ENCODE assay signal across 24 cellular contexts in genomic region chr12:12986775-12987332, GRCh38. TPM values are rescaled to one million over a fixed set of nuclear protein-coding genes. Genes with fewer than 3 reads are reported as not detected.
DNase-seq lines count a peak whose midpoint lies in the region; ATAC-seq, FAIRE-seq and TF ChIP-seq lines count a peak whose summit lies in the region.
"Had no signal": no experiment of that assay in that cellular context is flagged by ENCODE, and none has a peak within 500 bp of the region (broad histone marks: within the 10 kb centered on the region; RNA-seq: fewer than 3 reads in every experiment).

No MANE protein-coding gene starts in this region.

- no peaks in the 10 kb centered on the region for H3K27me3 ChIP-seq in HepG2 (ENCODE audit: control insufficient read depth in 1 of 2, insufficient read depth in 2 of 2, low read length in 2 of 2)
- no peaks in the 10 kb centered on the region for H3K27me3 ChIP-seq in right lobe of liver
- H3K27me3 ChIP-seq: BLaER1, MG63, SJSA1 had no signal

- TF ChIP-seq CTCF in HepG2 (CRISPR knock-in tag; IDR thresholded peaks at IDR 0.05) (no peak), right lobe of liver (IDR thresholded peaks at IDR 0.05) (no peak)

- no peak for ATAC-seq in HepG2
- ATAC-seq in right lobe of liver: no peak
- ATAC-seq in activated CD8-positive, alpha-beta memory T cell treated with anti-CD3 and anti-CD28 coated beads, Interleukin-2, amount 10 ng/mL, durations not matched to agents 7 days and 5 days: no peak

- no peaks in the 10 kb centered on the region for H4K20me1 ChIP-seq in HepG2 (ENCODE audit: insufficient read depth, low read length)
- H4K20me1 ChIP-seq: BLaER1 had no signal

- TF ChIP-seq POLR2A in HepG2 (IDR thresholded peaks at IDR 0.05; ENCODE audit: insufficient read depth in 1 of 2, low read depth in 2 of 2, low read length in 2 of 2) (no peak), right lobe of liver (IDR thresholded peaks at IDR 0.05) (no peak)

- in situ Hi-C loops in HepG2 (cut with HindIII; ENCODE audit: extremely low pct_ligation_motif_present, low pct_unique_long_range_greater_than_20kb): no loop called here

- no peaks in the 10 kb centered on the region for H3K79me2 ChIP-seq in HepG2 (ENCODE audit: insufficient read depth, low read length)

- no peak for TF ChIP-seq RAD21 in HepG2 (CRISPR knock-in tag; IDR thresholded peaks at IDR 0.05)

- peak; percentile 24 for DNase-seq in DMS53 (lab: John Stamatoyannopoulos, UW)
- DNase-seq in DMS53 treated with DMSO at 0.1 percent for 48 hours (lab: John Stamatoyannopoulos, UW; ENCODE audit: unreplicated experiment): no peak
- no peak for DNase-seq in HepG2 (ENCODE audit: low spot score)
- DNase-seq in right lobe of liver: no peak
- peak; percentile 2 for DNase-seq in NCI-H69 (lab: John Stamatoyannopoulos, UW)
- DNase-seq in HT-29 (ENCODE audit: low spot score): no peak
- no peak for DNase-seq in activated CD8-positive, alpha-beta memory T cell treated with anti-CD3 and anti-CD28 coated beads, Interleukin-2, amount 10 ng/mL, durations not matched to agents 7 days and 5 days
- DNase-seq in NCI-H1694 treated with DMSO at 0.1 percent for 48 hours (lab: John Stamatoyannopoulos, UW): no peak
- DNase-seq: 8988T, DMS79 treated with DMSO at 0.1 percent for 48 hours, GF-D8, NCI-H2107, NCI-H446 treated with DMSO at 0.1 percent for 48 hours, Right ventricle myocardium superior had no signal

- 98% methylated on average over 10 of the region's 10 CpGs for WGBS in HepG2 (ENCODE audit: low lambda C conversion rate)
- WGBS in right lobe of liver (ENCODE audit: insufficient coverage, low coverage, low lambda C conversion rate, missing lambda C conversion rate): 81% methylated on average over 7 of the region's 10 CpGs

- no peaks in the 10 kb centered on the region for H3K4me1 Mint-ChIP-seq in activated CD8-positive, alpha-beta memory T cell treated with anti-CD3 and anti-CD28 coated beads, Interleukin-2, amount 10 ng/mL, durations not matched to agents 7 days and 5 days

- no peaks in the 10 kb centered on the region for H3K9me3 ChIP-seq in HepG2 (ENCODE audit: low read length)
- H3K9me3 ChIP-seq in right lobe of liver: no peaks in the 10 kb centered on the region
- H3K9me3 ChIP-seq: BLaER1, MG63, SJSA1 had no signal

- FAIRE-seq in HepG2 (lab: Jason Lieb, UNC): no peak
- FAIRE-seq: D721Med, GM12891 had no signal

- H3K27me3 Mint-ChIP-seq in activated CD8-positive, alpha-beta memory T cell treated with anti-CD3 and anti-CD28 coated beads, Interleukin-2, amount 10 ng/mL, durations not matched to agents 7 days and 5 days: no peaks in the 10 kb centered on the region
- H3K27me3 Mint-ChIP-seq: CD4-positive, CD25-positive, alpha-beta regulatory T cell had no signal

- POLR2A ChIA-PET in HepG2 (lab: Yijun Ruan, JAX): no interaction called here

- H3K4me1 ChIP-seq in HepG2 (ENCODE audit: insufficient read depth, low read length) (no peaks in the 10 kb centered on the region), right lobe of liver (no peaks in the 10 kb centered on the region)

- no peak overlapping the region for H2AFZ ChIP-seq in HepG2 (ENCODE audit: low read length)

- H3K27ac Mint-ChIP-seq in activated CD8-positive, alpha-beta memory T cell treated with anti-CD3 and anti-CD28 coated beads, Interleukin-2, amount 10 ng/mL, durations not matched to agents 7 days and 5 days: no peak overlapping the region
- H3K27ac Mint-ChIP-seq: CD4-positive, CD25-positive, alpha-beta regulatory T cell had no signal

- CTCF ChIA-PET in HepG2 (lab: Yijun Ruan, JAX; ENCODE audit: low intra/inter-chr PET ratio, low total read pairs): no interaction called here
- CTCF ChIA-PET in activated CD8-positive, alpha-beta memory T cell treated with anti-CD3 and anti-CD28 coated beads, Interleukin-2, amount 10 ng/mL, durations not matched to agents 7 days and 5 days (lab: Charles Lee): interaction anchor here (0.8 to 1.8 kb wide), 7 partner anchors 9 to 248 kb away, joined by 3 to 5 read pairs (median 3); no protein-coding TSS in a partner anchor

- H3K9me3 Mint-ChIP-seq in activated CD8-positive, alpha-beta memory T cell treated with anti-CD3 and anti-CD28 coated beads, Interleukin-2, amount 10 ng/mL, durations not matched to agents 7 days and 5 days (ENCODE audit: low read depth): no peaks in the 10 kb centered on the region
- H3K9me3 Mint-ChIP-seq: CD4-positive, CD25-positive, alpha-beta regulatory T cell had no signal

- peaks cover 2% of the 10 kb centered on the region for H3K36me3 Mint-ChIP-seq in activated CD8-positive, alpha-beta memory T cell treated with anti-CD3 and anti-CD28 coated beads, Interleukin-2, amount 10 ng/mL, durations not matched to agents 7 days and 5 days

- H3K4me2 ChIP-seq in HepG2 (ENCODE audit: low read depth, low read length): no peak overlapping the region
- H3K4me2 ChIP-seq: BLaER1 had no signal

- H3K4me3 Mint-ChIP-seq in activated CD8-positive, alpha-beta memory T cell treated with anti-CD3 and anti-CD28 coated beads, Interleukin-2, amount 10 ng/mL, durations not matched to agents 7 days and 5 days: no peak overlapping the region
- H3K4me3 Mint-ChIP-seq: CD4-positive, CD25-positive, alpha-beta regulatory T cell had no signal

- no peak overlapping the region for H3K9ac ChIP-seq in HepG2 (ENCODE audit: insufficient read depth, low read depth, low read length)
- H3K9ac ChIP-seq: BLaER1 had no signal

- H3K36me3 ChIP-seq in HepG2 (replicated peaks in 1 of 2; ENCODE audit: control insufficient read depth in 1 of 2, insufficient read depth in 2 of 2, low read length in 2 of 2): peaks cover 16 to 50% of the 10 kb centered on the region in 2 experiments
- peaks cover 0 to 65% (median 29%) of the 10 kb centered on the region in 4 donors for H3K36me3 ChIP-seq in right lobe of liver

- BruUV-seq in HepG2 (replicated peaks; lab: Mats Ljungman, UMichigan): TSS peak; percentile 19

- TF ChIP-seq EP300 in HepG2 (IDR thresholded peaks at IDR 0.05; ENCODE audit: low read depth in 2 of 2, low read length in 2 of 2) (no peak), HepG2 (CRISPR knock-in tag; IDR thresholded peaks at IDR 0.05; ENCODE audit: borderline replicate concordance) (no peak)

- H3K27ac ChIP-seq in HepG2 (ENCODE audit: extremely low read length, insufficient read depth, low read length) (no peak overlapping the region), right lobe of liver (no peak overlapping the region)
- H3K27ac ChIP-seq: BLaER1, HL-60, SJSA1 had no signal

- no peak overlapping the region for H3K4me3 ChIP-seq in HepG2 (replicated peaks in 1 of 3; ENCODE audit: insufficient read depth in 1 of 3, low read depth in 2 of 3, low read length in 3 of 3)
- H3K4me3 ChIP-seq in right lobe of liver: no peak overlapping the region
- H3K4me3 ChIP-seq: BLaER1, MG63, SJSA1 had no signal

- intact Hi-C loops in HepG2 (cut with micrococcal nuclease; ENCODE audit: unreplicated experiment): loop anchor here (2.0 kb wide), 1 partner anchor 226 kb away; no protein-coding TSS in a partner anchor
- intact Hi-C loops in right lobe of liver (cut with DNase I): loop anchor here in 1 of 2 donors (10.0 kb wide), 1 partner anchor 72 kb away; no protein-coding TSS in a partner anchor

RNA-seq across cellular contexts. Expression of gene HEBP1, which starts 13.2 kb away (rescaled TPM):
- total RNA-seq in HepG2 (2016; rRNA removed; fragmentation: Illumina TruSeq; extraction: Trizol) (7.8 and 19.0 TPM in 2 replicates), right lobe of liver (100 to 1,000 TPM in 1 of 6 experiments, 10 to 100 TPM in 5; 45.8 to 100 (median 68.9) TPM)
- 2.1 and 2.4 TPM in 2 replicates for total RNA-seq in HepG2 (2016; cell fraction: cytosol; rRNA removed; fragmentation: Illumina TruSeq; extraction: Trizol; ENCODE audit: low read depth)
- total RNA-seq in HepG2 (2016; cell fraction: insoluble cytoplasmic fraction; rRNA removed; fragmentation: Illumina TruSeq; extraction: Trizol): 6.6 and 16.8 TPM in 2 replicates
- total RNA-seq in HepG2 (2016; cell fraction: membrane; rRNA removed; fragmentation: Illumina TruSeq; extraction: Trizol): 9.1 and 9.3 TPM in 2 replicates
- 10.8 and 15.9 TPM in 2 replicates for total RNA-seq in HepG2 (2016; cell fraction: nucleus; rRNA removed; fragmentation: Illumina TruSeq; extraction: Trizol)
- polyA plus RNA-seq in HepG2 (2011; rRNA removed): 9.4 and 11.0 TPM in 2 replicates
- 10.9 and 12.3 TPM in 2 replicates for polyA plus RNA-seq in HepG2 (2011; cell fraction: cytosol; rRNA removed)
- polyA plus RNA-seq in HepG2 (2011; cell fraction: nucleus; rRNA removed): 5.4 and 6.6 TPM in 2 replicates
- 27.4 and 34.8 TPM in 2 replicates for polyA plus RNA-seq in HepG2 (2012)
- 14.7 and 15.9 TPM in 2 replicates for polyA plus RNA-seq in HepG2 (2016; cell fraction: cytosol; fragmentation: Illumina TruSeq; extraction: Trizol; ENCODE audit: low read depth)
- 48.5 and 53.2 TPM in 2 replicates for polyA plus RNA-seq in HepG2 (2016; cell fraction: insoluble cytoplasmic fraction; fragmentation: Illumina TruSeq; extraction: Trizol; ENCODE audit: low read depth)
- 23.9 TPM in 2 replicates for polyA plus RNA-seq in HepG2 (2016; cell fraction: membrane; fragmentation: Illumina TruSeq; extraction: Trizol; ENCODE audit: low read depth)
- polyA plus RNA-seq in HepG2 (2016; cell fraction: nucleus; fragmentation: Illumina TruSeq; extraction: Trizol; ENCODE audit: insufficient read depth, low read depth): 33.3 and 37.3 TPM in 2 replicates
- polyA minus RNA-seq in HepG2 (2011; rRNA and poly(A)+ RNA removed; ENCODE audit: low replicate concordance): 10.4 and 24.7 TPM in 2 replicates
- 12.1 and 17.4 TPM in 2 replicates for polyA minus RNA-seq in HepG2 (2011; cell fraction: cytosol; rRNA and poly(A)+ RNA removed)
- polyA minus RNA-seq in HepG2 (2011; cell fraction: nucleus; rRNA and poly(A)+ RNA removed): 6.2 and 7.6 TPM in 2 replicates
- total RNA-seq in HT-29 (2014; rRNA removed; shearing (Covaris generic)): 0.46 and 1.0 TPM in 2 replicates
- total RNA-seq in activated CD8-positive, alpha-beta memory T cell treated with anti-CD3 and anti-CD28 coated beads, Interleukin-2, amount 10 ng/mL, durations not matched to agents 7 days and 5 days: 1 to 10 TPM; 8.9 to 9.7 TPM

RNA-seq across cellular contexts. Expression of gene GPRC5D, which starts 34.9 kb away (rescaled TPM):
- not detected in 2 replicates for total RNA-seq in HepG2 (2016; rRNA removed; fragmentation: Illumina TruSeq; extraction: Trizol)
- total RNA-seq in HepG2 (2016; cell fraction: cytosol; rRNA removed; fragmentation: Illumina TruSeq; extraction: Trizol; ENCODE audit: low read depth): not detected in 2 replicates
- total RNA-seq in HepG2 (2016; cell fraction: insoluble cytoplasmic fraction; rRNA removed; fragmentation: Illumina TruSeq; extraction: Trizol): not detected in 2 replicates
- total RNA-seq in HepG2 (2016; cell fraction: membrane; rRNA removed; fragmentation: Illumina TruSeq; extraction: Trizol): not detected in 2 replicates
- not detected in 2 replicates for total RNA-seq in HepG2 (2016; cell fraction: nucleus; rRNA removed; fragmentation: Illumina TruSeq; extraction: Trizol)
- not detected in 2 replicates for polyA plus RNA-seq in HepG2 (2011; rRNA removed)
- polyA plus RNA-seq in HepG2 (2011; cell fraction: cytosol; rRNA removed): 0.12 TPM in 1 of 2 replicates, not detected in the other
- polyA plus RNA-seq in HepG2 (2011; cell fraction: nucleus; rRNA removed): not detected in 2 replicates
- polyA plus RNA-seq in HepG2 (2012): 0.31 and 0.55 TPM in 2 replicates
- polyA plus RNA-seq in HepG2 (2016; cell fraction: cytosol; fragmentation: Illumina TruSeq; extraction: Trizol; ENCODE audit: low read depth): not detected in 2 replicates
- not detected in 2 replicates for polyA plus RNA-seq in HepG2 (2016; cell fraction: insoluble cytoplasmic fraction; fragmentation: Illumina TruSeq; extraction: Trizol; ENCODE audit: low read depth)
- not detected in 2 replicates for polyA plus RNA-seq in HepG2 (2016; cell fraction: membrane; fragmentation: Illumina TruSeq; extraction: Trizol; ENCODE audit: low read depth)
- not detected in 2 replicates for polyA plus RNA-seq in HepG2 (2016; cell fraction: nucleus; fragmentation: Illumina TruSeq; extraction: Trizol; ENCODE audit: insufficient read depth, low read depth)
- not detected in 2 replicates for polyA minus RNA-seq in HepG2 (2011; rRNA and poly(A)+ RNA removed; ENCODE audit: low replicate concordance)
- not detected in 2 replicates for polyA minus RNA-seq in HepG2 (2011; cell fraction: cytosol; rRNA and poly(A)+ RNA removed)
- not detected in 2 replicates for polyA minus RNA-seq in HepG2 (2011; cell fraction: nucleus; rRNA and poly(A)+ RNA removed)
- total RNA-seq in right lobe of liver: not detected
- not detected in 2 replicates for total RNA-seq in HT-29 (2014; rRNA removed; shearing (Covaris generic))
- not detected for total RNA-seq in activated CD8-positive, alpha-beta memory T cell treated with anti-CD3 and anti-CD28 coated beads, Interleukin-2, amount 10 ng/mL, durations not matched to agents 7 days and 5 days
- total RNA-seq: CD4-positive, CD25-positive, alpha-beta regulatory T cell; H4; Right ventricle myocardium superior; SJSA1; T-helper 1 cell treated with Interleukin-12 subunit alpha and Interleukin-12 subunit beta and Interleukin-4 antibody, amounts not matched to agents 30 ng/mL and 1 ng/mL, for 36 hours had no signal
- polyA plus RNA-seq: AG04450 had no signal

RNA-seq across cellular contexts. Expression of gene FAM234B, which starts 57.3 kb away (rescaled TPM):
- total RNA-seq in HepG2 (2016; rRNA removed; fragmentation: Illumina TruSeq; extraction: Trizol) (4.2 and 7.8 TPM in 2 replicates), right lobe of liver (1 to 10 TPM; 2.9 to 4.8 (median 3.2) TPM)
- 0.81 and 1.1 TPM in 2 replicates for total RNA-seq in HepG2 (2016; cell fraction: cytosol; rRNA removed; fragmentation: Illumina TruSeq; extraction: Trizol; ENCODE audit: low read depth)
- 4.7 and 7.7 TPM in 2 replicates for total RNA-seq in HepG2 (2016; cell fraction: insoluble cytoplasmic fraction; rRNA removed; fragmentation: Illumina TruSeq; extraction: Trizol)
- total RNA-seq in HepG2 (2016; cell fraction: membrane; rRNA removed; fragmentation: Illumina TruSeq; extraction: Trizol): 2.1 and 2.3 TPM in 2 replicates
- total RNA-seq in HepG2 (2016; cell fraction: nucleus; rRNA removed; fragmentation: Illumina TruSeq; extraction: Trizol): 7.5 and 9.0 TPM in 2 replicates
- 10.3 and 13.8 TPM in 2 replicates for polyA plus RNA-seq in HepG2 (2011; rRNA removed)
- polyA plus RNA-seq in HepG2 (2011; cell fraction: cytosol; rRNA removed): 8.2 and 8.5 TPM in 2 replicates
- polyA plus RNA-seq in HepG2 (2011; cell fraction: nucleus; rRNA removed): 5.0 and 5.6 TPM in 2 replicates
- polyA plus RNA-seq in HepG2 (2012): 6.4 and 6.6 TPM in 2 replicates
- polyA plus RNA-seq in HepG2 (2016; cell fraction: cytosol; fragmentation: Illumina TruSeq; extraction: Trizol; ENCODE audit: low read depth): 0.17 and 0.25 TPM in 2 replicates
- 1.9 and 2.1 TPM in 2 replicates for polyA plus RNA-seq in HepG2 (2016; cell fraction: insoluble cytoplasmic fraction; fragmentation: Illumina TruSeq; extraction: Trizol; ENCODE audit: low read depth)
- 0.42 and 0.52 TPM in 2 replicates for polyA plus RNA-seq in HepG2 (2016; cell fraction: membrane; fragmentation: Illumina TruSeq; extraction: Trizol; ENCODE audit: low read depth)
- 5.1 and 6.7 TPM in 2 replicates for polyA plus RNA-seq in HepG2 (2016; cell fraction: nucleus; fragmentation: Illumina TruSeq; extraction: Trizol; ENCODE audit: insufficient read depth, low read depth)
- 17.2 and 40.0 TPM in 2 replicates for polyA minus RNA-seq in HepG2 (2011; rRNA and poly(A)+ RNA removed; ENCODE audit: low replicate concordance)
- 14.2 and 15.6 TPM in 2 replicates for polyA minus RNA-seq in HepG2 (2011; cell fraction: cytosol; rRNA and poly(A)+ RNA removed)
- polyA minus RNA-seq in HepG2 (2011; cell fraction: nucleus; rRNA and poly(A)+ RNA removed): 15.6 and 20.3 TPM in 2 replicates
- 0.26 and 0.76 TPM in 2 replicates for total RNA-seq in HT-29 (2014; rRNA removed; shearing (Covaris generic))
- 1 to 10 TPM; 4.7 to 5.0 TPM for total RNA-seq in activated CD8-positive, alpha-beta memory T cell treated with anti-CD3 and anti-CD28 coated beads, Interleukin-2, amount 10 ng/mL, durations not matched to agents 7 days and 5 days

Comparison
In these comparisons a context has a peak if more than half of its experiments do, and no peak if none do; other contexts are left out.
1. DNase-seq: peak in DMS53 (single experiment) and NCI-H69 (single experiment); none in DMS53 treated with DMSO at 0.1 percent for 48 hours (single experiment), HepG2 (single experiment), right lobe of liver (0 of 3), HT-29 (single experiment), activated CD8-positive, alpha-beta memory T cell treated with anti-CD3 and anti-CD28 coated beads, Interleukin-2, amount 10 ng/mL, durations not matched to agents 7 days and 5 days (single experiment) and NCI-H1694 treated with DMSO at 0.1 percent for 48 hours (single experiment).